Comparison of ENCODE assay signal across 11 cellular contexts in genomic region chr16:66701061-66701460, GRCh38.
"Had no signal": no experiment of that assay in that cellular context is flagged by ENCODE, and none has a peak within 500 bp of the region (broad histone marks: within the 10 kb centered on the region; RNA-seq: fewer than 3 reads in every experiment).

No MANE protein-coding gene starts in this region.

- DNase-seq: activated CD4-positive, alpha-beta T cell treated with anti-CD3 and anti-CD28 coated beads, Interleukin-2, amount 10 ng/mL, durations not matched to agents 7 days and 5 days; activated CD8-positive, alpha-beta memory T cell treated with anti-CD3 and anti-CD28 coated beads for 24 hours; activated naive CD4-positive, alpha-beta T cell treated with Interleukin-2 at 50 U/mL for 16 hours; effector CD4-positive, alpha-beta T cell; left ventricle myocardium superior; mesenchymal stem cell; nephron progenitor cell; stimulated activated CD4-positive, alpha-beta T cell treated with anti-CD3 and anti-CD28 coated beads, Interleukin-15, amount 100 ng/mL, for 24 hours; stimulated activated CD4-positive, alpha-beta T cell treated with anti-CD3 and anti-CD28 coated beads, Interleukin-4, amount 100 ng/mL, for 4 hours; stimulated activated naive CD8-positive, alpha-beta T cell treated with anti-CD3 and anti-CD28 coated beads, Interleukin-15, amount 100 ng/mL, for 72 hours had no signal

- ATAC-seq: left ventricle myocardium superior; pancreas; stimulated activated naive CD8-positive, alpha-beta T cell treated with anti-CD3 and anti-CD28 coated beads, Interleukin-15, amount 100 ng/mL, for 72 hours had no signal
